Comparison of ENCODE assay signal across 19 cellular contexts in the genomic region with DNA sequence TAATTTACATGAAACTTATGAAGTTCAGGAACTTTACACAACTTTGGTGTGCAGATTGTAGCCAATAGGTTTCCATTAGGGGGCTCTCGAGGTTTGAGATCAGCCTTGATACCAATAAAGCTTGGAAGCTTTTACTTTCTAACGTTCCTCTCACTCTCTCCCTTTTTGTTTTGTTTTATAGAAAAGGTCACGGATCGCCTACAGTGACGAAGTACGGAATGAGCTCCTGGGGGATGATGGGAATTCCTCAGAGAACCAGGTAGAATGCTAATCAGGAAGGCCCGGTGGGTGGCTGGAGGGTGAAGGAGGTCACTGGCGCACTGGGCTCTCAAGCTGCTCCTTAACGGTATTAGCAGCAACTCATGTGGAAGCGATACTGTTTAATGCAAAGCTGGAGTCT.
DNase-seq lines count a peak whose midpoint lies in the region; ATAC-seq, FAIRE-seq and TF ChIP-seq lines count a peak whose summit lies in the region.
"Had no signal": no experiment of that assay in that cellular context is flagged by ENCODE, and none has a peak within 500 bp of the region (broad histone marks: within the 10 kb centered on the region; RNA-seq: fewer than 3 reads in every experiment).

No MANE protein-coding gene starts in this region.

- H3K27ac ChIP-seq in neural progenitor cell (no peak overlapping the region), tibial artery (no peak overlapping the region), right cardiac atrium (ENCODE audit: low read length) (no peak overlapping the region)
- H3K27ac ChIP-seq: tibial nerve had no signal

- intact Hi-C loops in natural killer cell (cut with micrococcal nuclease) (no loop called here), tibial artery (cut with DNase I; ENCODE audit: low total_unique reads) (no loop called here), right cardiac atrium (cut with DNase I) (no loop called here)

- 77% methylated on average over 10 of the region's 10 CpGs for WGBS in right cardiac atrium

- H3K4me1 Mint-ChIP-seq in natural killer cell: peaks cover 39% of the 10 kb centered on the region in 2 donors
- peaks cover 43 to 47% of the 10 kb centered on the region in 2 donors for H3K4me1 Mint-ChIP-seq in natural killer cell treated with Interleukin-12 subunit alpha and Interleukin-12 subunit beta and Interleukin-15 and Interleukin-18, amount 100 ng/mL, for 72 hours (ENCODE audit: low read depth in 2 of 2)
- peaks cover 73% of the 10 kb centered on the region for H3K4me1 Mint-ChIP-seq in neural progenitor cell

- peak overlapping the region; percentile 8 to 61 for H3K27ac Mint-ChIP-seq in natural killer cell
- no peak overlapping the region for H3K27ac Mint-ChIP-seq in natural killer cell treated with Interleukin-12 subunit alpha and Interleukin-12 subunit beta and Interleukin-15 and Interleukin-18, amount 100 ng/mL, for 72 hours
- H3K27ac Mint-ChIP-seq in neural progenitor cell: peak overlapping the region; percentile 29
- H3K27ac Mint-ChIP-seq: activated CD8-positive, alpha-beta T cell treated with anti-CD3 and anti-CD28 coated beads for 36 hours had no signal

- H3K27me3 Mint-ChIP-seq in natural killer cell (ENCODE audit: low read depth in 2 of 2): no peaks in the 10 kb centered on the region
- H3K27me3 Mint-ChIP-seq in natural killer cell treated with Interleukin-12 subunit alpha and Interleukin-12 subunit beta and Interleukin-15 and Interleukin-18, amount 100 ng/mL, for 72 hours: no peaks in the 10 kb centered on the region
- no peaks in the 10 kb centered on the region for H3K27me3 Mint-ChIP-seq in neural progenitor cell (ENCODE audit: insufficient read depth, low read depth)
- H3K27me3 Mint-ChIP-seq: activated CD8-positive, alpha-beta T cell treated with anti-CD3 and anti-CD28 coated beads for 36 hours; activated T-helper 17 cell treated with anti-CD3 and anti-CD28 coated beads, Interleukin-2, amount 50 U/mL, for 72 hours had no signal

- no peak for TF ChIP-seq CTCF in natural killer cell (IDR thresholded peaks at IDR 0.05)
- peak; percentile 39 for TF ChIP-seq CTCF in neural progenitor cell (IDR thresholded peaks at IDR 0.05)
- TF ChIP-seq CTCF in tibial artery (IDR thresholded peaks at IDR 0.05): no peak
- no peak for TF ChIP-seq CTCF in D721Med (IDR thresholded peaks at IDR 0.05; ENCODE audit: insufficient read depth, missing control alignments)

- H3K9me3 ChIP-seq in neural progenitor cell (ENCODE audit: low read depth): no peaks in the 10 kb centered on the region
- H3K9me3 ChIP-seq in tibial artery: no peaks in the 10 kb centered on the region
- H3K9me3 ChIP-seq in right cardiac atrium (ENCODE audit: control insufficient read depth, low read length): no peaks in the 10 kb centered on the region
- H3K9me3 ChIP-seq: tibial nerve had no signal

- H2AFZ ChIP-seq in neural progenitor cell (replicated peaks): no peak overlapping the region

- H3K36me3 ChIP-seq in neural progenitor cell (no peaks in the 10 kb centered on the region), tibial artery (no peaks in the 10 kb centered on the region)
- H3K36me3 ChIP-seq: tibial nerve had no signal

- no peaks in the 10 kb centered on the region for H3K9me3 Mint-ChIP-seq in natural killer cell
- no peaks in the 10 kb centered on the region for H3K9me3 Mint-ChIP-seq in natural killer cell treated with Interleukin-12 subunit alpha and Interleukin-12 subunit beta and Interleukin-15 and Interleukin-18, amount 100 ng/mL, for 72 hours
- no peaks in the 10 kb centered on the region for H3K9me3 Mint-ChIP-seq in neural progenitor cell
- H3K9me3 Mint-ChIP-seq: activated CD8-positive, alpha-beta T cell treated with anti-CD3 and anti-CD28 coated beads for 36 hours; activated T-helper 17 cell treated with anti-CD3 and anti-CD28 coated beads, Interleukin-2, amount 50 U/mL, for 72 hours had no signal

- peaks cover 28% of the 10 kb centered on the region for H3F3A ChIP-seq in neural progenitor cell (ENCODE audit: low read depth)

- H3K4me1 ChIP-seq in neural progenitor cell: peaks cover 73% of the 10 kb centered on the region
- no peaks in the 10 kb centered on the region for H3K4me1 ChIP-seq in tibial artery
- H3K4me1 ChIP-seq in right cardiac atrium (ENCODE audit: control insufficient read depth, insufficient read depth, low read length): no peaks in the 10 kb centered on the region
- H3K4me1 ChIP-seq: tibial nerve had no signal

- peak overlapping the region; percentile 73 for H3K4me2 ChIP-seq in neural progenitor cell

- no peak for DNase-seq in natural killer cell
- DNase-seq in natural killer cell treated with Interleukin-12 subunit alpha and Interleukin-12 subunit beta and Interleukin-15 and Interleukin-18, amount 100 ng/mL, for 72 hours (ENCODE audit: low spot score): no peak
- peak; percentile 65 for DNase-seq in fibroblast of peridontal ligament (ENCODE audit: extremely low read depth)
- DNase-seq in neural progenitor cell (ENCODE audit: low spot score): peak; percentile 84
- no peak for DNase-seq in tibial artery
- DNase-seq in D721Med (ENCODE audit: insufficient read length, low spot score): no peak
- DNase-seq in right cardiac atrium: no peak
- DNase-seq: dermis blood vessel endothelial cell, GF-D8, NCI-H1436 treated with DMSO at 0.1 percent for 48 hours, NCI-H345, posterior cingulate gyrus had no signal

- ATAC-seq in natural killer cell (no peak), HG03108 (IDR thresholded peaks at IDR 0.05; ENCODE audit: unreplicated experiment) (no peak), right cardiac atrium (no peak)
- no peak for ATAC-seq in natural killer cell treated with Interleukin-12 subunit alpha and Interleukin-12 subunit beta and Interleukin-15 and Interleukin-18, amount 100 ng/mL, for 72 hours
- ATAC-seq: K562 had no signal

- H3K4me3 ChIP-seq in neural progenitor cell: peak overlapping the region; percentile 24
- no peak overlapping the region for H3K4me3 ChIP-seq in tibial artery
- H3K4me3 ChIP-seq in right cardiac atrium (ENCODE audit: low read length): no peak overlapping the region
- H3K4me3 ChIP-seq: K562 had no signal

- no peaks in the 10 kb centered on the region for H4K20me1 ChIP-seq in neural progenitor cell (ENCODE audit: low read depth)

- no peaks in the 10 kb centered on the region for H3K36me3 Mint-ChIP-seq in natural killer cell
- H3K36me3 Mint-ChIP-seq in natural killer cell treated with Interleukin-12 subunit alpha and Interleukin-12 subunit beta and Interleukin-15 and Interleukin-18, amount 100 ng/mL, for 72 hours: peaks cover 12% of the 10 kb centered on the region
- H3K36me3 Mint-ChIP-seq in neural progenitor cell: no peaks in the 10 kb centered on the region

- no peak overlapping the region for H3K9ac ChIP-seq in neural progenitor cell

- H3K27me3 ChIP-seq in neural progenitor cell (no peaks in the 10 kb centered on the region), tibial artery (no peaks in the 10 kb centered on the region), right cardiac atrium (ENCODE audit: control insufficient read depth, insufficient read depth) (no peaks in the 10 kb centered on the region)
- H3K27me3 ChIP-seq: tibial nerve had no signal

- no peak overlapping the region for H3K4me3 Mint-ChIP-seq in natural killer cell
- no peak overlapping the region for H3K4me3 Mint-ChIP-seq in natural killer cell treated with Interleukin-12 subunit alpha and Interleukin-12 subunit beta and Interleukin-15 and Interleukin-18, amount 100 ng/mL, for 72 hours
- H3K4me3 Mint-ChIP-seq in neural progenitor cell: peak overlapping the region; percentile 71
- H3K4me3 Mint-ChIP-seq: activated CD8-positive, alpha-beta T cell treated with anti-CD3 and anti-CD28 coated beads for 36 hours had no signal

- no peak for FAIRE-seq in D721Med (lab: Jason Lieb, UNC)
- FAIRE-seq: A204.1, K562, TTC549 had no signal

- H3K79me2 ChIP-seq in neural progenitor cell (ENCODE audit: low read depth): peaks cover 3% of the 10 kb centered on the region

Comparison
In these comparisons a context has a peak if more than half of its experiments do, and no peak if none do; other contexts are left out.
1. H3K27ac Mint-ChIP-seq: peak in natural killer cell (2 of 2) and neural progenitor cell (single experiment); none in natural killer cell treated with Interleukin-12 subunit alpha and Interleukin-12 subunit beta and Interleukin-15 and Interleukin-18, amount 100 ng/mL, for 72 hours (0 of 2).
2. DNase-seq: peak in fibroblast of peridontal ligament (single experiment) and neural progenitor cell (single experiment); none in natural killer cell (single experiment), natural killer cell treated with Interleukin-12 subunit alpha and Interleukin-12 subunit beta and Interleukin-15 and Interleukin-18, amount 100 ng/mL, for 72 hours (single experiment), tibial artery (0 of 2), D721Med (single experiment) and right cardiac atrium (0 of 3).